Comparison of ENCODE assay signal across 8 cellular contexts in the genomic region with DNA sequence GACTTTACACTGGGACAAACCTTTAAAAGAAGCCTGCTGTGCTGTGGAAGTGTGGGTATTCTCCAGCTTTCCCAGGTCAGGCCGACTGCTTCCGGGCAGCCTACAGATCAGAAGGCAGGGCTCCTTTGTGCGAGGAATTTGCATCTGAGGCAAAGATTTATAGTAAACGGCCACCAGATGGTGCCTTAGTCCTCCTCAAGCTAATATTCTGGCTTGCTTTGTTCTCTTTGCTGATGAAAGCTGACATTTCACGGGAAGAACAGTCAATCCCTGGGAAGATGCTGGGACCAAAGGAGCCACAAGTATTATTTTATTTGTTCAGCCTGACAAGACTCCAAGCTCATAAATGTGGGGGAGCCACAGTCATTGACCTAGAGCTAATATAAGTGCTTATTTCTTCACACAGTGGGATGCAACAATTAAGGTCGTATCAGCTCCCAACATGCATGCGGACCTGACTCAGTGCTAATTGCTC.
DNase-seq lines count a peak whose midpoint lies in the region; ATAC-seq, FAIRE-seq and TF ChIP-seq lines count a peak whose summit lies in the region.

No MANE protein-coding gene starts in this region.

- peak; percentile 69 for TF ChIP-seq CTCF in LNCaP clone FGC (IDR thresholded peaks at IDR 0.05; ENCODE audit: control insufficient read depth, extremely low read depth, insufficient read depth)
- peak in 5 of 6 experiments; percentile 38 to 80 (median 77) for TF ChIP-seq CTCF in Peyer's patch (IDR thresholded peaks at IDR 0.05)
- TF ChIP-seq CTCF in osteoblast (IDR thresholded peaks at IDR 0.05; ENCODE audit: extremely low read depth, low read depth, low read length): peak; percentile 75

- no peaks in the 10 kb centered on the region for H4K20me1 ChIP-seq in osteoblast (ENCODE audit: insufficient read depth, low read length)

- H3K27ac ChIP-seq in Peyer's patch: no peak overlapping the region
- H3K27ac ChIP-seq in osteoblast (ENCODE audit: low read depth, low read length): no peak overlapping the region

- peak overlapping the region; percentile 83 for H2AFZ ChIP-seq in osteoblast (ENCODE audit: low read length)

- DNase-seq in H7: peak; percentile 66
- peak; percentile 78 for DNase-seq in LNCaP clone FGC (ENCODE audit: low read depth)
- DNase-seq in Peyer's patch: peak; percentile 45 to 82 (median 58)
- peak; percentile 48 for DNase-seq in activated naive CD4-positive, alpha-beta T cell treated with anti-CD3 and anti-CD28 coated beads, Interleukin-2, amount 50 U/mL, for 16 hours
- peak; percentile 56 for DNase-seq in glomerular endothelial cell (ENCODE audit: extremely low read depth, low read depth, low spot score)
- peak; percentile 90 for DNase-seq in osteoblast (ENCODE audit: insufficient read length, low spot score, missing footprints)

- H3K36me3 ChIP-seq in H7 (replicated peaks; ENCODE audit: control insufficient read depth, insufficient read depth, low read length) (no peaks in the 10 kb centered on the region), Peyer's patch (no peaks in the 10 kb centered on the region), osteoblast (ENCODE audit: insufficient read depth, low read length) (no peaks in the 10 kb centered on the region)

- ATAC-seq in HG03025 (IDR thresholded peaks at IDR 0.05; ENCODE audit: low FRiP score, unreplicated experiment): no peak

- H3K27me3 ChIP-seq in H7 (ENCODE audit: control insufficient read depth, insufficient read depth, low read length) (no peaks in the 10 kb centered on the region), Peyer's patch (no peaks in the 10 kb centered on the region), osteoblast (ENCODE audit: insufficient read depth, low read length) (peaks cover 36% of the 10 kb centered on the region)

- H3K4me1 ChIP-seq in Peyer's patch (peaks cover 0 to 5% (median 0%) of the 10 kb centered on the region in 4 donors), osteoblast (ENCODE audit: insufficient read depth, low read length) (peaks cover 4% of the 10 kb centered on the region)

- H3K4me2 ChIP-seq in osteoblast (ENCODE audit: insufficient read depth, low read length): peak overlapping the region; percentile 54

- H3K9me3 ChIP-seq in Peyer's patch (no peaks in the 10 kb centered on the region), osteoblast (ENCODE audit: low read depth, low read length) (no peaks in the 10 kb centered on the region)

- H3K79me2 ChIP-seq in osteoblast (ENCODE audit: insufficient read depth, low read length): no peaks in the 10 kb centered on the region

- H3K4me3 ChIP-seq in H7 (ENCODE audit: insufficient read depth, low read depth, low read length): no peak overlapping the region
- no peak overlapping the region for H3K4me3 ChIP-seq in LNCaP clone FGC (ENCODE audit: low read depth, low read length)
- H3K4me3 ChIP-seq in Peyer's patch: no peak overlapping the region
- H3K4me3 ChIP-seq in osteoblast (ENCODE audit: insufficient read depth, low read length): no peak overlapping the region

- TF ChIP-seq POLR2A in Peyer's patch (IDR thresholded peaks at IDR 0.05): no peak

- peak; percentile 6 for FAIRE-seq in G401.6 (lab: Jason Lieb, UNC)
